ENCODE assay signal across 1 cellular context in the genomic region with DNA sequence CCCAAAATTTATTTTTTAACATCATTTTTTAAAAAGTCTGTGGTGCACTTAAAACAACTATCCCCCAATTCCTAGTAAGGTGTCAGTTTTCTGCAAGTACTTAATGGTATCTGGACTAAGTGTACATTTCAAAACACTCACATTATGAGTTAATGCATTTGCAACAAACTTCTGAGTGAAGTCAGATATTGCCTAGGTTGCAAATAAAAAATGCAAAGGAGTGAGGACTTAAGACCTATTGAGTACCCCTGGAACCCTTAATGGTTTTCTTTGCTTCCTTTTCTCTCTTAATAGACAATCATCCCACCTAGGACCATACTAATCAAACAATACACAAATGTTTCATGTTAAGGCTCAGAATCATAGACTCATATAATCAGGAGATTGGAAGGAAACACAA.
TF ChIP-seq lines count a peak whose summit lies in the region.

No MANE protein-coding gene starts in this region.

TF ChIP-seq in IMR-90, 13 proteins besides CTCF, POLR2A, EP300 and RAD21 (continued from another document):
- TF ChIP-seq, protein P1, sequence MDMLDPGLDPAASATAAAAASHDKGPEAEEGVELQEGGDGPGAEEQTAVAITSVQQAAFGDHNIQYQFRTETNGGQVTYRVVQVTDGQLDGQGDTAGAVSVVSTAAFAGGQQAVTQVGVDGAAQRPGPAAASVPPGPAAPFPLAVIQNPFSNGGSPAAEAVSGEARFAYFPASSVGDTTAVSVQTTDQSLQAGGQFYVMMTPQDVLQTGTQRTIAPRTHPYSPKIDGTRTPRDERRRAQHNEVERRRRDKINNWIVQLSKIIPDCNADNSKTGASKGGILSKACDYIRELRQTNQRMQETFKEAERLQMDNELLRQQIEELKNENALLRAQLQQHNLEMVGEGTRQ (IDR thresholded peaks at IDR 0.05; ENCODE audit: low read depth, low read length) = no peak
- TF ChIP-seq CHD1 (IDR thresholded peaks at IDR 0.05; ENCODE audit: low read depth, low read length) (no peak), FOS (IDR thresholded peaks at IDR 0.05; ENCODE audit: low read depth, low read length) (no peak), MAZ (IDR thresholded peaks at IDR 0.05; ENCODE audit: borderline replicate concordance, low read depth, low read length) (no peak)
